1 cellular context compared by ENCODE assay signal in genomic region chr4:183988874-183989273, GRCh38.
TF ChIP-seq lines count a peak whose summit lies in the region.

No MANE protein-coding gene starts in this region.

TF ChIP-seq in HepG2, 621 proteins besides CTCF, POLR2A, EP300 and RAD21 (continued from another document):
- TF ChIP-seq DBP (CRISPR knock-in tag; IDR thresholded peaks at IDR 0.05; ENCODE audit: not compliant biosample characterization) (no peak), ZSCAN9 (CRISPR knock-in tag; IDR thresholded peaks at IDR 0.05; ENCODE audit: borderline replicate concordance) (no peak), MXD1 (CRISPR knock-in tag; IDR thresholded peaks at IDR 0.05) (no peak), ZNF33A (CRISPR knock-in tag; IDR thresholded peaks at IDR 0.05; ENCODE audit: borderline replicate concordance) (no peak), ATF7 (IDR thresholded peaks at IDR 0.05) (no peak), ATF7 (CRISPR knock-in tag; IDR thresholded peaks at IDR 0.05) (no peak), KAT2B (IDR thresholded peaks at IDR 0.05; ENCODE audit: borderline replicate concordance, low read depth, low read length) (no peak)
